In the genomic region with DNA sequence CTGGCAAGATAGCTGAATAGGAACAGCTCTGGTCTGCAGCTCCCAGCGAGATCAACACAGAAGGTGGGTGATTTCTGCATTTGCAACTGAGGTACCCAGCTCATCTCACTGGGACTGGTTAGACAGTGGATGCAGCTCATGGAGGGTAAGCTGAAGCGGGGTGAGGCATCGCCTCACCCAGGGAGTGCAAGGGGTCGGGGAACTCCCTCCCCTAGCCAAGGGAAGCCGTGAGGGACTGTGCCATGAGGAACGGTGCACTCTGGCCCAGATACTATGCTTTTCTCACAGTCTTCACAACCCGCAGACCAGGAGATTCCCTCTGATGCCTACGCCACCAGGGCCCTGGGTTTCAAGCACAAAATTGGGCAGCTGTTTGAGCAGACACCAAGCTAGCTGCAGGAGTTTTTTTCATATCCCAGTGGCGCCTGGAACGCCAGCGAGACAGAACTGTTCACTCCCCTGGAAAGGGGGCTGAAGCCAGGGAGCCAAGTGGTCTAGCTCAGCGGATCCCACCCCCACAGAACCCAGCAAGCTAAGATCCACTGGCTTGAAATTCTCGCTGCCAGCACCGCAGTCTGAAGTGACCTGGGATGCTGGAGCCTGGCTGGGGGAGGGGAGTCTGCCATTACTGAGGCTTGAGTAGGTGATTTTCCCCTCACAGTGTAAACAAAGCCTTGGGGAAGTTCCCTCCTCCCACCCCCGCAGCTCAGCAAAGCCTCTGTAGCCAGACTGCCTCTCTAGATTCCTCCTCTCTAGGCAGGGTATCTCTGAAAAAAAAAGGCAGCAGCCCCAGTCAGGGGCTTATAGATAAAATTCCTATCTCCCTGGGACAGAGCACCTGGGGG, we compare ENCODE assay signal across 1 cellular context.
A peak's percentile ranks its signal among the peaks of the same experiment; 100 is the strongest.
TF ChIP-seq lines count a peak whose summit lies in the region.

No MANE protein-coding gene starts in this region.

TF ChIP-seq in GM12878, 131 proteins besides CTCF, POLR2A, EP300 and RAD21:
- TF ChIP-seq, protein P1, sequence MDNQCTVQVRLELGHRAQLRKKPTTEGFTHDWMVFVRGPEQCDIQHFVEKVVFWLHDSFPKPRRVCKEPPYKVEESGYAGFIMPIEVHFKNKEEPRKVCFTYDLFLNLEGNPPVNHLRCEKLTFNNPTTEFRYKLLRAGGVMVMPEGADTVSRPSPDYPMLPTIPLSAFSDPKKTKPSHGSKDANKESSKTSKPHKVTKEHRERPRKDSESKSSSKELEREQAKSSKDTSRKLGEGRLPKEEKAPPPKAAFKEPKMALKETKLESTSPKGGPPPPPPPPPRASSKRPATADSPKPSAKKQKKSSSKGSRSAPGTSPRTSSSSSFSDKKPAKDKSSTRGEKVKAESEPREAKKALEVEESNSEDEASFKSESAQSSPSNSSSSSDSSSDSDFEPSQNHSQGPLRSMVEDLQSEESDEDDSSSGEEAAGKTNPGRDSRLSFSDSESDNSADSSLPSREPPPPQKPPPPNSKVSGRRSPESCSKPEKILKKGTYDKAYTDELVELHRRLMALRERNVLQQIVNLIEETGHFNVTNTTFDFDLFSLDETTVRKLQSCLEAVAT (IDR thresholded peaks at IDR 0.05): peak; percentile 32; the same call in 1 of the 2 replicates
- TF ChIP-seq YY1 (IDR thresholded peaks at IDR 0.05; ENCODE audit: low read depth, low read length): 0 out of 2 replicates have a peak, but pooled peaks have one; percentile 40
- TF ChIP-seq EGR1 (IDR thresholded peaks at IDR 0.05; ENCODE audit: borderline replicate concordance in 1 of 2, low read depth in 2 of 2, low read length in 2 of 2): peak in 1 of 2 experiments; percentile 55; a peak in 2 of 3 replicates
